In the genomic region with DNA sequence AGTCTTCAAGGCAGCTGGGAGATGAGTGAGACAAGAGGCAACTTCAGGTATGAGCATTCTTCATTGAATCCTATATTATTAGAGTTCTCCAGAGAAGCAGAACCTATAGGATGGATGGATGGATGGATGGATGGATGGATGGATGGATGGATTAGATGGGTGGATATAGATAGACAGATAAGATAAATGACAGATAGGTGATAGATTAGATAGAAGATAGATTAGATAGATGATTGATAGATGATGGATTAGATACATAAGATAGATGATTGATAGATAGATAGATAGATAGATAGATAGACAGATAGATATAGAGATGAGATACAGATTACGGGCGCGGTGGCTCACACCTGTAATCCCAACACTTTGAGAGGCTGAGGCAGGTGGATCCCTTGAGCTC, we compare ENCODE assay signal across 9 cellular contexts.
"Had no signal": no experiment of that assay in that cellular context is flagged by ENCODE, and none has a peak within 500 bp of the region (broad histone marks: within the 10 kb centered on the region; RNA-seq: fewer than 3 reads in every experiment).

No MANE protein-coding gene starts in this region.

- H3K4me3 ChIP-seq: GM23338 had no signal

- FAIRE-seq: H1, H54, HTR-8/SVneo had no signal

- H3K27ac ChIP-seq: KMS-11 had no signal

- DNase-seq: H9, HCEC 1CT, IMR-90, KBM-7 had no signal

- ATAC-seq: GM23338 had no signal

- H3K4me2 ChIP-seq: GM23338, KMS-11 had no signal

- H3K9ac ChIP-seq: KMS-11 had no signal

- H2AFZ ChIP-seq: GM23338 had no signal
